ENCODE assay signal across 1 cellular context in genomic region chr1:225428066-225428878, GRCh38.
TF ChIP-seq lines count a peak whose summit lies in the region.

No MANE protein-coding gene starts in this region.

TF ChIP-seq in K562, 482 proteins besides CTCF, POLR2A, EP300 and RAD21 (continued from another document):
- TF ChIP-seq ZBTB34 (CRISPR knock-in tag; IDR thresholded peaks at IDR 0.05) (no peak), CBFA2T3 (IDR thresholded peaks at IDR 0.05) (peak; percentile 91), RFX7 (CRISPR knock-in tag; IDR thresholded peaks at IDR 0.05) (no peak), ZNF121 (CRISPR knock-in tag; conservative IDR thresholded peaks at IDR 0.05) (no peak), MED1 (CRISPR knock-in tag; IDR thresholded peaks at IDR 0.05; ENCODE audit: borderline replicate concordance) (no peak), HCFC1 (IDR thresholded peaks at IDR 0.05; ENCODE audit: low read depth, low read length) (no peak; the same call in 1 of the 2 replicates), FOXK2 (conservative IDR thresholded peaks at IDR 0.05 in 1 of 2, IDR thresholded peaks at IDR 0.05 in 1 of 2; ENCODE audit: low read depth in 2 of 2) (no peak; a peak in 1 of 4 replicates), SNAPC5 (CRISPR knock-in tag; IDR thresholded peaks at IDR 0.05) (no peak), STAG1 (CRISPR knock-in tag; IDR thresholded peaks at IDR 0.05; ENCODE audit: borderline replicate concordance) (no peak), CEBPB (tag; IDR thresholded peaks at IDR 0.05) (no peak), ATF7 (IDR thresholded peaks at IDR 0.05) (peak; percentile 76), JUNB (CRISPR knock-in tag; conservative IDR thresholded peaks at IDR 0.05) (peak; percentile 2; the same call in 1 of the 2 replicates), MAFK (IDR thresholded peaks at IDR 0.05; ENCODE audit: low read length) (peak; percentile 99), NFIX (CRISPR knock-in tag; IDR thresholded peaks at IDR 0.05; ENCODE audit: low read depth) (no peak), ZNF507 (tag; conservative IDR thresholded peaks at IDR 0.05) (no peak), ZKSCAN3 (CRISPR knock-in tag; IDR thresholded peaks at IDR 0.05) (no peak), ZNF263 (CRISPR knock-in tag; IDR thresholded peaks at IDR 0.05; ENCODE audit: borderline replicate concordance) (0 out of 2 replicates have a peak, but pooled peaks have one; percentile 8), LARP7 (IDR thresholded peaks at IDR 0.05) (no peak), MNT (conservative IDR thresholded peaks at IDR 0.05) (peak; percentile 37 to 81; a peak in 3 of 4 replicates), FOSL1 (tag; conservative IDR thresholded peaks at IDR 0.05) (peak; percentile 65; the same call in 1 of the 2 replicates), MAX (CRISPR knock-in tag; IDR thresholded peaks at IDR 0.05) (peak; percentile 92), MYBL2 (IDR thresholded peaks at IDR 0.05; ENCODE audit: low read depth) (peak; percentile 92), MYBL2 (CRISPR knock-in tag; IDR thresholded peaks at IDR 0.05; ENCODE audit: borderline replicate concordance) (peak; percentile 48; the same call in 1 of the 2 replicates), MEIS2 (IDR thresholded peaks at IDR 0.05; ENCODE audit: partially characterized antibody) (no peak), ZNF830 (CRISPR knock-in tag; IDR thresholded peaks at IDR 0.05) (no peak), ZNF695 (CRISPR knock-in tag; IDR thresholded peaks at IDR 0.05) (no peak), XRCC4 (IDR thresholded peaks at IDR 0.05; ENCODE audit: extremely low read depth, insufficient read depth, insufficient read length) (no peak), KLF13 (tag; IDR thresholded peaks at IDR 0.05; ENCODE audit: borderline replicate concordance, low read depth) (no peak), TFAP4 (CRISPR knock-in tag; IDR thresholded peaks at IDR 0.05; ENCODE audit: borderline replicate concordance) (peak; percentile 90), MXD1 (CRISPR knock-in tag; IDR thresholded peaks at IDR 0.05; ENCODE audit: borderline replicate concordance, poor library complexity, severe bottlenecking) (no peak), HIVEP1 (CRISPR knock-in tag; IDR thresholded peaks at IDR 0.05) (no peak)
